ENCODE assay signal across 21 cellular contexts in the genomic region with DNA sequence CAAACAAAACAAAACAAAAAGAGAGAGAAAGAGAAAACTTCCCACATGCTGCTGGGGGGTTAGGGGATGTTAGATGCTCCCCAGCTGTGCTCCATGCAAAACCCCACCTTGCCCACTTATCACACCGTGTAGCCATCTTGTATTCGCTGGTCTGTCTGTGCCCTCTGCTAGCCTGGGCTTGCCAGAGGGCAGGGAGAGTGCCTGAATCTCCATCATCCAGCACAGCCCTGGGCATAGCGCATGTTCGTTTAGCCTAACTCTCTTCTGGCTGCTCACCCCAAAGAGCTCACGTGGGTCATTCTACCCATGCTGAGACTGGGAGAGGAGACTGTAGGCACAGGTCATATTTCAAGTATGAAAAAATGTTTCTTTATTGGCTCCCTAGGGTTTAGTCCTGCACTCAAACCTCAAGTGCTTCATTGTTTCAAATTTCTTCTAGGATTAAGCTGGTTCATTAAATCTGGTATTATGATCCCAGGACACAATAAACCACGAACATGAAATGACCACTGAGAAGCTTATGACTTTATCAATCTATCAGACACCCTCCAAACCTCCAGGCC.
"Had no signal": no experiment of that assay in that cellular context is flagged by ENCODE, and none has a peak within 500 bp of the region (broad histone marks: within the 10 kb centered on the region; RNA-seq: fewer than 3 reads in every experiment).

No MANE protein-coding gene starts in this region.

- H3K36me3 Mint-ChIP-seq: activated CD4-positive, alpha-beta memory T cell treated with anti-CD3 and anti-CD28 coated beads for 36 hours; activated naive CD4-positive, alpha-beta T cell treated with anti-CD3 and anti-CD28 coated beads, Interleukin-2, amount 50 U/mL, for 24 hours had no signal

- H3K9me3 Mint-ChIP-seq: activated naive CD4-positive, alpha-beta T cell treated with anti-CD3 and anti-CD28 coated beads, Interleukin-2, amount 50 U/mL, for 24 hours; neural crest cell had no signal

- H3K4me1 Mint-ChIP-seq: activated naive CD4-positive, alpha-beta T cell treated with anti-CD3 and anti-CD28 coated beads, Interleukin-2, amount 50 U/mL, for 24 hours; naive B cell had no signal

- H3K4me3 ChIP-seq: body of pancreas, cardiac muscle cell, esophagus squamous epithelium, gastrocnemius medialis, lower lobe of right lung, spleen, thoracic aorta, upper lobe of left lung had no signal

- H3K9me3 ChIP-seq: body of pancreas, esophagus squamous epithelium, gastrocnemius medialis, lower lobe of right lung, thoracic aorta had no signal

- H3K4me3 Mint-ChIP-seq: activated CD4-positive, alpha-beta memory T cell treated with anti-CD3 and anti-CD28 coated beads for 36 hours; activated naive CD4-positive, alpha-beta T cell treated with anti-CD3 and anti-CD28 coated beads, Interleukin-2, amount 50 U/mL, for 24 hours; naive B cell; neural crest cell; T-helper 1 cell treated with Interleukin-12 subunit alpha and Interleukin-12 subunit beta and Interleukin-4 antibody, amounts not matched to agents 30 μg/mL and 1 μg/mL, for 36 hours had no signal

- H3K4me1 ChIP-seq: esophagus squamous epithelium, gastrocnemius medialis, lower lobe of right lung, spleen, upper lobe of left lung had no signal

- H3K27me3 ChIP-seq: body of pancreas, cardiac muscle cell, upper lobe of left lung had no signal

- H3K27ac Mint-ChIP-seq: activated CD4-positive, alpha-beta memory T cell treated with anti-CD3 and anti-CD28 coated beads for 36 hours; activated naive CD4-positive, alpha-beta T cell treated with anti-CD3 and anti-CD28 coated beads, Interleukin-2, amount 50 U/mL, for 24 hours; naive B cell; progenitor cell of endocrine pancreas; T-helper 1 cell treated with Interleukin-12 subunit alpha and Interleukin-12 subunit beta and Interleukin-4 antibody, amounts not matched to agents 30 μg/mL and 1 μg/mL, for 36 hours had no signal

- H3K27ac ChIP-seq: body of pancreas, cardiac muscle cell, esophagus squamous epithelium, gastrocnemius medialis, lower lobe of right lung, spleen, thoracic aorta, upper lobe of left lung had no signal

- DNase-seq: activated CD4-positive, alpha-beta memory T cell treated with anti-CD3 and anti-CD28 coated beads for 36 hours; activated CD4-positive, alpha-beta T cell treated with anti-CD3 and anti-CD28 coated beads for 48 hours; activated gamma-delta T cell treated with Interleukin-2 at 50 U/mL for 16 hours; anterior cingulate cortex; body of pancreas; esophagus squamous epithelium; gastrocnemius medialis; lower lobe of right lung; mesendoderm; naive B cell; retina; spleen; stimulated activated CD4-positive, alpha-beta T cell treated with anti-CD3 and anti-CD28 coated beads, Interleukin-4, amount 100 ng/mL, for 24 hours; stimulated activated naive CD4-positive, alpha-beta T cell treated with Interleukin-2 at 50 U/mL for 16 hours had no signal
